25 cellular contexts compared by ENCODE assay signal in genomic region chr15:40412095-40412759, GRCh38. TPM values are rescaled to one million over a fixed set of nuclear protein-coding genes. Genes with fewer than 3 reads are reported as not detected.
A peak's percentile ranks its signal among the peaks of the same experiment; 100 is the strongest.
DNase-seq lines count a peak whose midpoint lies in the region; ATAC-seq and TF ChIP-seq lines count a peak whose summit lies in the region.
"Had no signal": no experiment of that assay in that cellular context is flagged by ENCODE, and none has a peak within 500 bp of the region (broad histone marks: within the 10 kb centered on the region; RNA-seq: fewer than 3 reads in every experiment).

No MANE protein-coding gene starts in this region.

- no peak overlapping the region for H3K27ac ChIP-seq in hepatocyte
- H3K27ac ChIP-seq: 22Rv1, coronary artery, SK-N-MC, tibial nerve had no signal

- POLR2A ChIA-PET in activated CD4-positive, alpha-beta T cell treated with anti-CD3 and anti-CD28 coated beads for 36 hours (lab: Charles Lee) = interaction anchor here (0.6 kb wide), 1 partner anchor 13 kb away, joined by 3 read pairs; no protein-coding TSS in a partner anchor
- POLR2A ChIA-PET in T-cell (lab: Charles Lee) = no interaction called here

- H3K4me3 ChIP-seq in hepatocyte (no peak overlapping the region), foreskin fibroblast (ENCODE audit: low read depth in 1 of 2, low read length in 2 of 2) (no peak overlapping the region)
- H3K4me3 ChIP-seq: coronary artery, HAP-1, SK-N-MC, tibial nerve had no signal

- peak overlapping the region; percentile 34 for H3K27ac Mint-ChIP-seq in activated CD4-positive, alpha-beta T cell treated with anti-CD3 and anti-CD28 coated beads for 36 hours
- H3K27ac Mint-ChIP-seq in T-helper 17 cell = no peak overlapping the region
- H3K27ac Mint-ChIP-seq in progenitor cell of endocrine pancreas = peak overlapping the region; percentile 43
- H3K27ac Mint-ChIP-seq in T-cell = no peak overlapping the region
- H3K27ac Mint-ChIP-seq: CD4-positive, alpha-beta T cell had no signal

- no peak overlapping the region for H3K4me2 ChIP-seq in hepatocyte

- H4K20me1 ChIP-seq in hepatocyte (ENCODE audit: insufficient read depth, poor library complexity, severe bottlenecking) = no peaks in the 10 kb centered on the region

- WGBS in hepatocyte (ENCODE audit: low lambda C conversion rate, missing lambda C conversion rate) = 93% methylated on average over 7 of the region's 7 CpGs

- H3K4me1 ChIP-seq in hepatocyte (ENCODE audit: insufficient read depth) = no peaks in the 10 kb centered on the region
- H3K4me1 ChIP-seq: HAP-1 had no signal

- peaks cover 50% of the 10 kb centered on the region for H3K36me3 Mint-ChIP-seq in activated CD4-positive, alpha-beta T cell treated with anti-CD3 and anti-CD28 coated beads for 36 hours (ENCODE audit: low read depth)
- H3K36me3 Mint-ChIP-seq in T-helper 17 cell (ENCODE audit: low read depth) (peaks cover 14% of the 10 kb centered on the region), progenitor cell of endocrine pancreas (ENCODE audit: insufficient read depth) (peaks cover 16% of the 10 kb centered on the region), T-cell (peaks cover 47% of the 10 kb centered on the region)
- H3K36me3 Mint-ChIP-seq: IgD-negative memory B cell had no signal

- no peaks in the 10 kb centered on the region for H3K9me2 ChIP-seq in hepatocyte (replicated peaks; ENCODE audit: insufficient read depth)

- no peaks in the 10 kb centered on the region for H3K27me3 Mint-ChIP-seq in activated CD4-positive, alpha-beta T cell treated with anti-CD3 and anti-CD28 coated beads for 36 hours
- no peaks in the 10 kb centered on the region for H3K27me3 Mint-ChIP-seq in T-helper 17 cell
- H3K27me3 Mint-ChIP-seq in progenitor cell of endocrine pancreas = no peaks in the 10 kb centered on the region
- H3K27me3 Mint-ChIP-seq in T-cell = no peaks in the 10 kb centered on the region
- H3K27me3 Mint-ChIP-seq: CD4-positive, alpha-beta T cell; IgD-negative memory B cell; naive thymus-derived CD8-positive, alpha-beta T cell; stimulated activated naive CD8-positive, alpha-beta T cell treated with anti-CD3 and anti-CD28 coated beads, Interleukin-15, amount 100 ng/mL, for 72 hours had no signal

- no peaks in the 10 kb centered on the region for H3K9me3 ChIP-seq in T-helper 17 cell (ENCODE audit: control insufficient read depth, low read length, poor library complexity, severe bottlenecking)
- no peaks in the 10 kb centered on the region for H3K9me3 ChIP-seq in hepatocyte (ENCODE audit: low read depth)
- H3K9me3 ChIP-seq: HAP-1, tibial nerve had no signal

- H2AFZ ChIP-seq in hepatocyte = no peak overlapping the region

- H3K4me3 Mint-ChIP-seq in activated CD4-positive, alpha-beta T cell treated with anti-CD3 and anti-CD28 coated beads for 36 hours = no peak overlapping the region
- H3K4me3 Mint-ChIP-seq in T-helper 17 cell (peak overlapping the region; percentile 69), progenitor cell of endocrine pancreas (ENCODE audit: low read depth) (no peak overlapping the region), T-cell (no peak overlapping the region)
- H3K4me3 Mint-ChIP-seq: CD4-positive, alpha-beta T cell; naive thymus-derived CD8-positive, alpha-beta T cell; stimulated activated naive CD8-positive, alpha-beta T cell treated with anti-CD3 and anti-CD28 coated beads, Interleukin-15, amount 100 ng/mL, for 72 hours had no signal

- no peaks in the 10 kb centered on the region for H3K27me3 ChIP-seq in hepatocyte
- H3K27me3 ChIP-seq: tibial nerve had no signal

- TF ChIP-seq CTCF in hepatocyte (IDR thresholded peaks at IDR 0.05; ENCODE audit: poor library complexity) (no peak), progenitor cell of endocrine pancreas (IDR thresholded peaks at IDR 0.05; ENCODE audit: unreplicated experiment) (no peak), foreskin fibroblast (IDR thresholded peaks at IDR 0.05; ENCODE audit: low read depth, low read length) (no peak)

- intact Hi-C loops in activated CD4-positive, alpha-beta T cell treated with anti-CD3 and anti-CD28 coated beads for 36 hours (cut with DNase I, micrococcal nuclease) = no loop called here

- no peak for ATAC-seq in activated CD4-positive, alpha-beta T cell treated with anti-CD3 and anti-CD28 coated beads for 36 hours
- ATAC-seq in T-helper 17 cell (no peak), T-cell (replicated peaks in 1 of 4) (no peak)
- ATAC-seq: naive thymus-derived CD8-positive, alpha-beta T cell; stimulated activated naive CD8-positive, alpha-beta T cell treated with anti-CD3 and anti-CD28 coated beads, Interleukin-15, amount 100 ng/mL, for 72 hours had no signal

- H3K9me3 Mint-ChIP-seq in activated CD4-positive, alpha-beta T cell treated with anti-CD3 and anti-CD28 coated beads for 36 hours (ENCODE audit: low read depth) = no peaks in the 10 kb centered on the region
- H3K9me3 Mint-ChIP-seq in progenitor cell of endocrine pancreas (ENCODE audit: low read depth) = no peaks in the 10 kb centered on the region
- no peaks in the 10 kb centered on the region for H3K9me3 Mint-ChIP-seq in T-cell
- H3K9me3 Mint-ChIP-seq: CD4-positive, alpha-beta T cell; IgD-negative memory B cell; naive thymus-derived CD8-positive, alpha-beta T cell; stimulated activated naive CD8-positive, alpha-beta T cell treated with anti-CD3 and anti-CD28 coated beads, Interleukin-15, amount 100 ng/mL, for 72 hours had no signal

- H3K4me1 Mint-ChIP-seq in activated CD4-positive, alpha-beta T cell treated with anti-CD3 and anti-CD28 coated beads for 36 hours = peaks cover 26% of the 10 kb centered on the region
- H3K4me1 Mint-ChIP-seq in T-helper 17 cell (peaks cover 13% of the 10 kb centered on the region), progenitor cell of endocrine pancreas (ENCODE audit: low read depth) (no peaks in the 10 kb centered on the region), T-cell (peaks cover 5 to 13% (median 13%) of the 10 kb centered on the region in 3 donors)

- peaks cover 8% of the 10 kb centered on the region for H3K79me2 ChIP-seq in hepatocyte

- CTCF ChIA-PET in activated CD4-positive, alpha-beta T cell treated with anti-CD3 and anti-CD28 coated beads for 36 hours (lab: Charles Lee) = interaction anchor here (0.7 kb wide), 3 partner anchors 12 to 105 kb away, joined by 3 to 5 read pairs (median 4); partner anchors contain the start of gene PLCB2
- CTCF ChIA-PET in T-cell (lab: Charles Lee) = interaction anchor here in 1 of 2 donors (0.8 kb wide), 1 partner anchor 10 kb away, joined by 3 read pairs; no protein-coding TSS in a partner anchor

- no peak for DNase-seq in activated CD4-positive, alpha-beta T cell treated with anti-CD3 and anti-CD28 coated beads for 36 hours
- no peak for DNase-seq in activated CD4-positive, alpha-beta T cell treated with anti-CD3 and anti-CD28 coated beads, Interleukin-2, amount 50 U/mL, for 4 hours
- DNase-seq in T-helper 17 cell = no peak
- peak; percentile 43 for DNase-seq in hepatocyte (ENCODE audit: low spot score)
- no peak for DNase-seq in progenitor cell of endocrine pancreas (ENCODE audit: low spot score, unreplicated experiment)
- DNase-seq in kidney glomerular epithelial cell (lab: John Stamatoyannopoulos, UW) = no peak
- no peak for DNase-seq in foreskin fibroblast
- no peak for DNase-seq in T-cell
- DNase-seq: activated effector memory CD4-positive, alpha-beta T cell treated with anti-CD3 and anti-CD28 coated beads, Interleukin-2, amount 50 U/mL, for 16 hours; CD4-positive, alpha-beta T cell; DMS 273 treated with DMSO at 0.1 percent for 48 hours; naive thymus-derived CD8-positive, alpha-beta T cell; NCI-H1105 treated with DMSO at 0.1 percent for 48 hours; NCI-H2029; NCI-H2227 treated with DMSO at 0.1 percent for 48 hours; NCI-H69; RPMI8226; stimulated activated CD4-positive, alpha-beta T cell treated with anti-CD3 and anti-CD28 coated beads, Interleukin-15, amount 100 ng/mL, for 24 hours; stimulated activated naive CD8-positive, alpha-beta T cell treated with anti-CD3 and anti-CD28 coated beads, Interleukin-15, amount 100 ng/mL, for 72 hours had no signal

- H3K36me3 ChIP-seq in hepatocyte (replicated peaks; ENCODE audit: insufficient read depth, low read depth) = no peaks in the 10 kb centered on the region

RNA-seq across cellular contexts. Expression of gene IVD, which starts 6.6 kb away (rescaled TPM):
- total RNA-seq in activated CD4-positive, alpha-beta T cell treated with anti-CD3 and anti-CD28 coated beads for 36 hours = 10 to 100 TPM; 30.8 to 46.2 TPM
- total RNA-seq in T-helper 17 cell (10 to 100 TPM; 30.1 to 37.0 TPM), hepatocyte (27.1 and 31.5 TPM in 2 replicates), progenitor cell of endocrine pancreas (82.0 and 93.0 TPM in 2 replicates), T-cell (10 to 100 TPM; 52.3 to 89.8 (median 81.4) TPM)
- polyA plus RNA-seq in hepatocyte = 56.6 and 71.6 TPM in 2 replicates

RNA-seq across cellular contexts. Expression of gene BAHD1, which starts 28.5 kb away (rescaled TPM):
- total RNA-seq in activated CD4-positive, alpha-beta T cell treated with anti-CD3 and anti-CD28 coated beads for 36 hours = 10 to 100 TPM; 15.3 to 16.7 TPM
- 10 to 100 TPM; 30.2 to 32.1 TPM for total RNA-seq in T-helper 17 cell
- 10.6 and 17.2 TPM in 2 replicates for total RNA-seq in hepatocyte
- 12.3 and 13.9 TPM in 2 replicates for polyA plus RNA-seq in hepatocyte
- 24.1 and 24.3 TPM in 2 replicates for total RNA-seq in progenitor cell of endocrine pancreas
- total RNA-seq in T-cell = 10 to 100 TPM; 31.1 to 50.9 (median 48.1) TPM

RNA-seq across cellular contexts. Expression of gene KNSTRN, which starts 29.7 kb away (rescaled TPM):
- total RNA-seq in activated CD4-positive, alpha-beta T cell treated with anti-CD3 and anti-CD28 coated beads for 36 hours = 10 to 100 TPM; 56.2 to 58.8 TPM
- total RNA-seq in T-helper 17 cell (1 to 10 TPM; 2.2 to 4.9 TPM), hepatocyte (22.9 and 24.0 TPM in 2 replicates), progenitor cell of endocrine pancreas (44.8 and 46.2 TPM in 2 replicates), T-cell (1 to 10 TPM; 3.8 to 8.0 (median 6.2) TPM)
- 14.0 and 14.9 TPM in 2 replicates for polyA plus RNA-seq in hepatocyte

RNA-seq across cellular contexts. Expression of gene DISP2, which starts 54.2 kb away (rescaled TPM):
- total RNA-seq in activated CD4-positive, alpha-beta T cell treated with anti-CD3 and anti-CD28 coated beads for 36 hours = under 1 TPM; 0.02 to 0.04 TPM
- total RNA-seq in T-helper 17 cell (under 1 TPM; 0.02 to 0.03 TPM), hepatocyte (0.12 and 1.0 TPM in 2 replicates), progenitor cell of endocrine pancreas (1.0 and 3.2 TPM in 2 replicates), T-cell (1 to 10 TPM in 1 of 5 donors, under 1 TPM in 4; 0.03 to 1.4 (median 0.18) TPM)
- polyA plus RNA-seq in hepatocyte = 0.93 and 1.5 TPM in 2 replicates

RNA-seq across cellular contexts. Expression of gene CHST14, which starts 58.6 kb away (rescaled TPM):
- total RNA-seq in activated CD4-positive, alpha-beta T cell treated with anti-CD3 and anti-CD28 coated beads for 36 hours = 1 to 10 TPM; 5.4 to 6.2 TPM
- total RNA-seq in T-helper 17 cell (1 to 10 TPM; 4.4 to 7.5 TPM), hepatocyte (15.2 and 16.6 TPM in 2 replicates), progenitor cell of endocrine pancreas (29.1 and 29.3 TPM in 2 replicates), T-cell (10 to 100 TPM in 2 of 5 donors, 1 to 10 TPM in 3; 5.8 to 13.3 (median 9.9) TPM)
- polyA plus RNA-seq in hepatocyte = 15.7 and 16.8 TPM in 2 replicates

Comparison
In these comparisons a context has a peak if more than half of its experiments do, and no peak if none do; other contexts are left out.
1. H3K27ac Mint-ChIP-seq: peak in activated CD4-positive, alpha-beta T cell treated with anti-CD3 and anti-CD28 coated beads for 36 hours (single experiment) and progenitor cell of endocrine pancreas (single experiment); none in T-helper 17 cell (single experiment) and T-cell (0 of 2).